ENCODE assay signal across 1 cellular context in the genomic region with DNA sequence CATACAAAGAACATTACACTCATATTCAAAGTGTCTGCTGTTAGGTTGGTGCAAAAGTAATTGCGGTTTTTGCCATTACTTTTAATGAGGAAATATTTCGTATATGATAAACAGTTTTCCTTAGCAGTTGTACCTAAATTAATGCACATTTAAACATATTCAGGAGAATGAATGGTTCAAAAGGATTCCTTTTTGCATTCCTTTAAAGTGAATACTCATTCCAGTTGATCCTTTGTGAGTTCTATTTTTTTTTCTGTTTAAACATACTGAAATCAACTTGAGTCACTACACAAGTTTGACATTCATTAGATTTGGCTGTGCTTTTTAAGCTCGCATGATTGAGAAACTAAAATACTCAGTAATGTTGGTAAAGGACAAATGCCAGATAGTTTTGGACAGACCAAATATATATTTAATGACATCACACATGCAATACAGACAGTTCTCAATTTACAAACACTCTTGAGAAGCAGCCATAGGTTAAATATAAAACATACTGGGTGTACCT.
TF ChIP-seq lines count a peak whose summit lies in the region.

No MANE protein-coding gene starts in this region.

TF ChIP-seq in K562, 482 proteins besides CTCF, POLR2A, EP300 and RAD21 (continued from another document):
- TF ChIP-seq, protein P1, sequence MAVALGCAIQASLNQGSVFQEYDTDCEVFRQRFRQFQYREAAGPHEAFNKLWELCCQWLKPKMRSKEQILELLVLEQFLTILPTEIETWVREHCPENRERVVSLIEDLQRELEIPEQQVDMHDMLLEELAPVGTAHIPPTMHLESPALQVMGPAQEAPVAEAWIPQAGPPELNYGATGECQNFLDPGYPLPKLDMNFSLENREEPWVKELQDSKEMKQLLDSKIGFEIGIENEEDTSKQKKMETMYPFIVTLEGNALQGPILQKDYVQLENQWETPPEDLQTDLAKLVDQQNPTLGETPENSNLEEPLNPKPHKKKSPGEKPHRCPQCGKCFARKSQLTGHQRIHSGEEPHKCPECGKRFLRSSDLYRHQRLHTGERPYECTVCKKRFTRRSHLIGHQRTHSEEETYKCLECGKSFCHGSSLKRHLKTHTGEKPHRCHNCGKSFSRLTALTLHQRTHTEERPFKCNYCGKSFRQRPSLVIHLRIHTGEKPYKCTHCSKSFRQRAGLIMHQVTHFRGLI (CRISPR knock-in tag; IDR thresholded peaks at IDR 0.05): no peak
- TF ChIP-seq HNRNPL (IDR thresholded peaks at IDR 0.05; ENCODE audit: low read depth, low read length) (no peak), HDAC3 (IDR thresholded peaks at IDR 0.05; ENCODE audit: borderline replicate concordance, partially characterized antibody) (peak; percentile 31), MEF2D (tag; conservative IDR thresholded peaks at IDR 0.05; ENCODE audit: low read depth) (no peak), ZNF384 (IDR thresholded peaks at IDR 0.05; ENCODE audit: low read depth, low read length) (0 out of 2 replicates have a peak, but pooled peaks have one; percentile 18), NRF1 (conservative IDR thresholded peaks at IDR 0.05 in 1 of 2, IDR thresholded peaks at IDR 0.05 in 1 of 2) (no peak), SMARCE1 (IDR thresholded peaks at IDR 0.05) (no peak), ZNF165 (CRISPR knock-in tag; IDR thresholded peaks at IDR 0.05; ENCODE audit: borderline replicate concordance) (no peak)
- TF ChIP-seq, protein P2, sequence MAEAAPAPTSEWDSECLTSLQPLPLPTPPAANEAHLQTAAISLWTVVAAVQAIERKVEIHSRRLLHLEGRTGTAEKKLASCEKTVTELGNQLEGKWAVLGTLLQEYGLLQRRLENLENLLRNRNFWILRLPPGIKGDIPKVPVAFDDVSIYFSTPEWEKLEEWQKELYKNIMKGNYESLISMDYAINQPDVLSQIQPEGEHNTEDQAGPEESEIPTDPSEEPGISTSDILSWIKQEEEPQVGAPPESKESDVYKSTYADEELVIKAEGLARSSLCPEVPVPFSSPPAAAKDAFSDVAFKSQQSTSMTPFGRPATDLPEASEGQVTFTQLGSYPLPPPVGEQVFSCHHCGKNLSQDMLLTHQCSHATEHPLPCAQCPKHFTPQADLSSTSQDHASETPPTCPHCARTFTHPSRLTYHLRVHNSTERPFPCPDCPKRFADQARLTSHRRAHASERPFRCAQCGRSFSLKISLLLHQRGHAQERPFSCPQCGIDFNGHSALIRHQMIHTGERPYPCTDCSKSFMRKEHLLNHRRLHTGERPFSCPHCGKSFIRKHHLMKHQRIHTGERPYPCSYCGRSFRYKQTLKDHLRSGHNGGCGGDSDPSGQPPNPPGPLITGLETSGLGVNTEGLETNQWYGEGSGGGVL (CRISPR knock-in tag; IDR thresholded peaks at IDR 0.05): no peak
- TF ChIP-seq, protein P3, sequence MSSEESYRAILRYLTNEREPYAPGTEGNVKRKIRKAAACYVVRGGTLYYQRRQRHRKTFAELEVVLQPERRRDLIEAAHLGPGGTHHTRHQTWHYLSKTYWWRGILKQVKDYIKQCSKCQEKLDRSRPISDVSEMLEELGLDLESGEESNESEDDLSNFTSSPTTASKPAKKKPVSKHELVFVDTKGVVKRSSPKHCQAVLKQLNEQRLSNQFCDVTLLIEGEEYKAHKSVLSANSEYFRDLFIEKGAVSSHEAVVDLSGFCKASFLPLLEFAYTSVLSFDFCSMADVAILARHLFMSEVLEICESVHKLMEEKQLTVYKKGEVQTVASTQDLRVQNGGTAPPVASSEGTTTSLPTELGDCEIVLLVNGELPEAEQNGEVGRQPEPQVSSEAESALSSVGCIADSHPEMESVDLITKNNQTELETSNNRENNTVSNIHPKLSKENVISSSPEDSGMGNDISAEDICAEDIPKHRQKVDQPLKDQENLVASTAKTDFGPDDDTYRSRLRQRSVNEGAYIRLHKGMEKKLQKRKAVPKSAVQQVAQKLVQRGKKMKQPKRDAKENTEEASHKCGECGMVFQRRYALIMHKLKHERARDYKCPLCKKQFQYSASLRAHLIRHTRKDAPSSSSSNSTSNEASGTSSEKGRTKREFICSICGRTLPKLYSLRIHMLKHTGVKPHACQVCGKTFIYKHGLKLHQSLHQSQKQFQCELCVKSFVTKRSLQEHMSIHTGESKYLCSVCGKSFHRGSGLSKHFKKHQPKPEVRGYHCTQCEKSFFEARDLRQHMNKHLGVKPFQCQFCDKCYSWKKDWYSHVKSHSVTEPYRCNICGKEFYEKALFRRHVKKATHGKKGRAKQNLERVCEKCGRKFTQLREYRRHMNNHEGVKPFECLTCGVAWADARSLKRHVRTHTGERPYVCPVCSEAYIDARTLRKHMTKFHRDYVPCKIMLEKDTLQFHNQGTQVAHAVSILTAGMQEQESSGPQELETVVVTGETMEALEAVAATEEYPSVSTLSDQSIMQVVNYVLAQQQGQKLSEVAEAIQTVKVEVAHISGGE (CRISPR knock-in tag; IDR thresholded peaks at IDR 0.05): no peak
